ENCODE assay signal across 14 cellular contexts in the genomic region with DNA sequence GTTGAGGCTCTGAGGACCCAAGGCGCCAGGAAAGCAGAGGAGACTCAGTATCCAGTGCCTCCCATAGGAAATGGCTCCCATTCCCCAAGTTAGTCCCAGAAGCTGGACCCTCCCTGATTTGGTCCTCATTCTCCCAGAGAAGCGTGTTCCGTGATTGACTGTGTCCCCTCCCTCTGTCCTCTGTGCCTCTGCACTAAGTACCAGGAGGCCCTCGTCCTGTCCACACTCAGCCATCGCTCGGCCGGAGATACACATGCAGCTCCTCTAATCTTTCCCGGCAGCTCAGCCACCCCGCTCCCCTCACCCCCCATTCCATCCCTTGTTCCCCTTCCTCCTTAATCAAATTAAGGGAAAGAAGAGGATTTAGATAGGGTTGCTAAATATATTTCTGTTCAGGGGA. TPM values are rescaled to one million over a fixed set of nuclear protein-coding genes. Genes with fewer than 3 reads are reported as not detected.
DNase-seq lines count a peak whose midpoint lies in the region; ATAC-seq and TF ChIP-seq lines count a peak whose summit lies in the region.
"Had no signal": no experiment of that assay in that cellular context is flagged by ENCODE, and none has a peak within 500 bp of the region (broad histone marks: within the 10 kb centered on the region; RNA-seq: fewer than 3 reads in every experiment).

No MANE protein-coding gene starts in this region.

- CTCF ChIA-PET in T-cell (lab: Charles Lee): no interaction called here

- ATAC-seq in Right ventricle myocardium superior (ENCODE audit: poor library complexity) (peak; percentile 80), T-cell (replicated peaks in 1 of 4) (no peak)

- H3K36me3 ChIP-seq in WERI-Rb-1 (no peaks in the 10 kb centered on the region), uterus (no peaks in the 10 kb centered on the region)

- peak overlapping the region in 1 of 3 experiments; percentile 33 for H3K4me3 Mint-ChIP-seq in nephron
- H3K4me3 Mint-ChIP-seq in T-cell: no peak overlapping the region
- H3K4me3 Mint-ChIP-seq: activated CD4-positive, alpha-beta T cell treated with anti-CD3 and anti-CD28 coated beads, Interleukin-2, amount 10 ng/mL, durations not matched to agents 7 days and 5 days had no signal

- TF ChIP-seq POLR2A in uterus (IDR thresholded peaks at IDR 0.05): no peak

- H3K27me3 Mint-ChIP-seq in nephron (ENCODE audit: low read depth): peaks cover 12% of the 10 kb centered on the region
- no peaks in the 10 kb centered on the region for H3K27me3 Mint-ChIP-seq in T-cell
- H3K27me3 Mint-ChIP-seq: activated CD4-positive, alpha-beta T cell treated with anti-CD3 and anti-CD28 coated beads, Interleukin-2, amount 10 ng/mL, durations not matched to agents 7 days and 5 days had no signal

- H3K9me3 Mint-ChIP-seq in nephron (no peaks in the 10 kb centered on the region), T-cell (no peaks in the 10 kb centered on the region)
- H3K9me3 Mint-ChIP-seq: activated CD4-positive, alpha-beta T cell treated with anti-CD3 and anti-CD28 coated beads, Interleukin-2, amount 10 ng/mL, durations not matched to agents 7 days and 5 days had no signal

- H3K4me1 ChIP-seq in uterus: no peaks in the 10 kb centered on the region

- DNase-seq in WERI-Rb-1: peak; percentile 51
- peak; percentile 88 for DNase-seq in Right ventricle myocardium superior
- no peak for DNase-seq in uterus
- DNase-seq in T-helper 2 cell: no peak
- no peak for DNase-seq in T-cell
- DNase-seq in NCI-H345 treated with DMSO at 0.1 percent for 48 hours (lab: John Stamatoyannopoulos, UW; ENCODE audit: unreplicated experiment): no peak
- DNase-seq: activated CD4-positive, alpha-beta T cell treated with anti-CD3 and anti-CD28 coated beads, Interleukin-2, amount 10 ng/mL, durations not matched to agents 7 days and 5 days; activated T-cell treated with anti-CD3 and anti-CD28 coated beads, Interleukin-2, amount 50 U/mL, for 1 hour; DMS79; KBM-7; NCI-H1092; NCI-H2227 treated with DMSO at 0.1 percent for 48 hours had no signal

- POLR2A ChIA-PET in T-cell (lab: Charles Lee): no interaction called here

- H3K4me1 Mint-ChIP-seq in nephron: peaks cover 40% of the 10 kb centered on the region
- no peaks in the 10 kb centered on the region for H3K4me1 Mint-ChIP-seq in T-cell
- H3K4me1 Mint-ChIP-seq: activated CD4-positive, alpha-beta T cell treated with anti-CD3 and anti-CD28 coated beads, Interleukin-2, amount 10 ng/mL, durations not matched to agents 7 days and 5 days had no signal

- H3K36me3 Mint-ChIP-seq in nephron (ENCODE audit: low read depth) (no peaks in the 10 kb centered on the region), T-cell (no peaks in the 10 kb centered on the region)

- H3K27me3 ChIP-seq in WERI-Rb-1 (ENCODE audit: insufficient read depth, low read depth, severe bottlenecking) (no peaks in the 10 kb centered on the region), uterus (no peaks in the 10 kb centered on the region)

- H3K4me3 ChIP-seq in WERI-Rb-1 (ENCODE audit: low read depth, low read length) (no peak overlapping the region; the same call in 1 of the 2 replicates), uterus (no peak overlapping the region)

- peak overlapping the region; percentile 52 to 84 (median 82) for H3K27ac Mint-ChIP-seq in nephron
- H3K27ac Mint-ChIP-seq in T-cell: no peak overlapping the region
- H3K27ac Mint-ChIP-seq: activated CD4-positive, alpha-beta T cell treated with anti-CD3 and anti-CD28 coated beads, Interleukin-2, amount 10 ng/mL, durations not matched to agents 7 days and 5 days had no signal

- intact Hi-C loops in Right ventricle myocardium superior (cut with DNase I) (no loop called here), uterus (cut with DNase I; ENCODE audit: low total_unique reads) (no loop called here)

- TF ChIP-seq CTCF in WERI-Rb-1 (IDR thresholded peaks at IDR 0.05; ENCODE audit: low read depth, low read length) (no peak), nephron (IDR thresholded peaks at IDR 0.05; ENCODE audit: unreplicated experiment in 3 of 3) (no peak), uterus (IDR thresholded peaks at IDR 0.05) (no peak)

- H3K9me3 ChIP-seq in WERI-Rb-1 (ENCODE audit: severe bottlenecking) (no peaks in the 10 kb centered on the region), uterus (no peaks in the 10 kb centered on the region)

- peak overlapping the region; percentile 41 for H3K27ac ChIP-seq in WERI-Rb-1
- H3K27ac ChIP-seq in uterus: peak overlapping the region; percentile 46 to 48
- H3K27ac ChIP-seq: epithelial cell of prostate had no signal

RNA-seq across cellular contexts. Expression of gene ATP2A2, which starts 28.3 kb away (rescaled TPM):
- 3,087 TPM for total RNA-seq in Right ventricle myocardium superior
- total RNA-seq in uterus: 100 to 1,000 TPM in 2 of 4 donors, 10 to 100 TPM in 2; 61.5 to 173 (median 97.9) TPM
- 10 to 100 TPM; 82.0 to 88.2 (median 82.8) TPM for total RNA-seq in T-cell

Comparison
In these comparisons a context has a peak if more than half of its experiments do, and no peak if none do; other contexts are left out.
1. DNase-seq: peak in WERI-Rb-1 (single experiment) and Right ventricle myocardium superior (single experiment); none in uterus (0 of 2), T-helper 2 cell (0 of 5), T-cell (0 of 34) and NCI-H345 treated with DMSO at 0.1 percent for 48 hours (single experiment).
2. H3K27ac Mint-ChIP-seq: peak in nephron (3 of 3); none in T-cell (0 of 2).
3. RNA of gene ATP2A2, which starts 28.3 kb away (total RNA-seq): 3,087 TPM in Right ventricle myocardium superior (single experiment); 61.5 to 173 TPM in uterus and 82.0 to 88.2 TPM in T-cell; every median in the first group is over 10 times any median in the second.